1 cellular context compared by ENCODE assay signal in the genomic region with DNA sequence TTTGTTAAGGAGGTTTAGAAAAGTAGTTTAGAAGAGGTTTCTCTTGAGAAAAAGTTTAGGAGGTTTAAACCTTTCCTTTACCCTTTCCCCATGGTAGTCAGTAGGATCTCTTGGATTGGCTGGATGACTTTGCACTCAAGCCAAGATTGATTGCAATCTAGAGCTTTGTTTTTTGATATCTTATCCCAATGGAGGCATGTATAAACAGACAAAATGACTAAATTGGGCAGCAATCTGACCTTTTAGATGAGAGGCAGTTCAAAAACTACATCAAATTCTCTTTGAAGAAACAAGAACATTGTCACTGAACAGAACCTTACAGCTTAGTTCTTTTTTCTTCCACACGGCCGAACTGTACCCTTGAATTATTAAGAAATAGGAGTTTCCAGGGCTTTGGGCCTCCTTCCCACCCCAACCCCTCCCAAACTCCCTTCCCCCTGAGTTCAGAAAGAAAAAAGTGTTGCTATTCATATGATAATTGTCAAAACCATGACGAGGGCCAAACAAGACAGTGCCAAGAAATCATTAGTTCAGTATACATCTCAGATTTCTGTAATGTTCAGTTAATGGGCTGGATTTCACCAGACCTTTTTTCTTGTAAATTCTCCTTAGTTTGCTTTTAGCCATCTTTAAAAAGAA.
TF ChIP-seq lines count a peak whose summit lies in the region.

No MANE protein-coding gene starts in this region.

TF ChIP-seq in HCT116, 20 proteins besides CTCF, POLR2A, EP300 and RAD21 (continued from another document):
- TF ChIP-seq REST (IDR thresholded peaks at IDR 0.05; ENCODE audit: low read depth) (no peak), CEBPB (IDR thresholded peaks at IDR 0.05; ENCODE audit: low read depth) (no peak), YY1 (IDR thresholded peaks at IDR 0.05; ENCODE audit: extremely low read depth, insufficient replicate concordance, low read depth, low read length) (no peak)
TF ChIP-seq in HCT116: peak in this region for 0.
